Comparison of ENCODE assay signal across 8 cellular contexts in the genomic region with DNA sequence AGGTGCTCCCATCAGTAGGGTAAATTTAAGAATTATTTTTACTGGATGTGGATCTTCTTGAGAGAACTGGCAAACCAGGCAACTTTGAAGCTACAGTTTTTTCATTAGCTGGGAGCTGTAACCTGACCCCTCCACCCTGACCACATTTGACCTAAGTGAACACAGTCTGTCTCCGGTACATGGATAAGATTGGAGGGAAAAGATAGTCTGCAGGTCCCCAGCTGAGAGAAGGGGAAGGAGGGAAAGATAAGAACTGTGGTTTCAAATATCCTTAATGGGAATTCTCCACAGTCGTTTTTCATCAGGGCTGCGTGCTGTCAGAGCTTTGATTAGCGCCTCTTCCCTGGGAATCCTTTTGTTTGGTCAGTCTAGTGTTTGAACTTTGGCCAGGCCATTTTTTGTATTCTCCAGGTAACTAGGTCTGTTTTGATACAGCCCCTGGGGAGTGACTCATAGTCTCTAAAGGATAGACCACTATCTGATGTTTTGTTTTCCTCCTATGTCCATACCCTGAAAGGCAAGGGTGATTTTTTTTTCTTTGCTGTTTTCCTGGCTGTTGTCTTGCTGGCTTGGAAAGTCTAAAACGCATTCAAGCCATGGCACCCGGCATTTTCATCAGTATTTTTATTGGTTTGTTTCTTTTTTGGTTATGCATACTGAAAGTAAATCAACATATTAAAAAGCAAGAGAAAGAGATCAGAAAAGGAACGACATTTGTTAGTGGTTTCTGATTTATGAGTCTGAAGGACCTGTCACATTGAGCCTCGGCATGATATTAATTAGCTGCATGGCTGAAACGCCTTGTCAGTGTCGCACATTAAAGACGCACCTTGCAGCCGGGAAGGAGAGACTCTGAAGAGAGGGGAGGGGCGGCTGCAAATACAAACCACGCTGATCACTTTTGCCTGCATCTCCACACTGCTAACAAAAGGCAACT.
A peak's percentile ranks its signal among the peaks of the same experiment; 100 is the strongest.
DNase-seq lines count a peak whose midpoint lies in the region; ATAC-seq and FAIRE-seq lines count a peak whose summit lies in the region.

No MANE protein-coding gene starts in this region.

- H3K4me1 Mint-ChIP-seq in T-helper 17 cell, result peaks cover 3% of the 10 kb centered on the region

- H3K4me3 Mint-ChIP-seq in T-helper 17 cell, result peak overlapping the region; percentile 21

- no peaks in the 10 kb centered on the region for H3K36me3 Mint-ChIP-seq in T-helper 17 cell (ENCODE audit: low read depth)

- H3K27ac Mint-ChIP-seq in T-helper 17 cell, result no peak overlapping the region

- DNase-seq in Daoy (ENCODE audit: low read depth) (peak; percentile 95), NCI-H1105 (lab: John Stamatoyannopoulos, UW) (peak; percentile 63), T-helper 17 cell (no peak), left kidney (ENCODE audit: low read depth, low spot score) (peak; percentile 93), frontal cortex (ENCODE audit: low spot score in 2 of 2) (no peak)

- no peak for FAIRE-seq in frontal cortex (lab: Jason Lieb, UNC)

- peaks cover 17% of the 10 kb centered on the region for H3K27me3 Mint-ChIP-seq in T-helper 17 cell

- no peaks in the 10 kb centered on the region for H3K9me3 ChIP-seq in T-helper 17 cell (ENCODE audit: control insufficient read depth, low read length, poor library complexity, severe bottlenecking)

- ATAC-seq in T-helper 17 cell, result no peak
- ATAC-seq in GM18502 (IDR thresholded peaks at IDR 0.05; ENCODE audit: poor library complexity, unreplicated experiment), result no peak
- no peak for ATAC-seq in GM19351 (IDR thresholded peaks at IDR 0.05; ENCODE audit: unreplicated experiment)
- ATAC-seq in HG03139 (IDR thresholded peaks at IDR 0.05; ENCODE audit: unreplicated experiment), result no peak

Comparison
In these comparisons a context has a peak if more than half of its experiments do, and no peak if none do; other contexts are left out.
1. DNase-seq: peak in Daoy (single experiment), NCI-H1105 (single experiment) and left kidney (single experiment); none in T-helper 17 cell (0 of 3) and frontal cortex (0 of 2).